Comparison of ENCODE assay signal across 1 cellular context in the genomic region with DNA sequence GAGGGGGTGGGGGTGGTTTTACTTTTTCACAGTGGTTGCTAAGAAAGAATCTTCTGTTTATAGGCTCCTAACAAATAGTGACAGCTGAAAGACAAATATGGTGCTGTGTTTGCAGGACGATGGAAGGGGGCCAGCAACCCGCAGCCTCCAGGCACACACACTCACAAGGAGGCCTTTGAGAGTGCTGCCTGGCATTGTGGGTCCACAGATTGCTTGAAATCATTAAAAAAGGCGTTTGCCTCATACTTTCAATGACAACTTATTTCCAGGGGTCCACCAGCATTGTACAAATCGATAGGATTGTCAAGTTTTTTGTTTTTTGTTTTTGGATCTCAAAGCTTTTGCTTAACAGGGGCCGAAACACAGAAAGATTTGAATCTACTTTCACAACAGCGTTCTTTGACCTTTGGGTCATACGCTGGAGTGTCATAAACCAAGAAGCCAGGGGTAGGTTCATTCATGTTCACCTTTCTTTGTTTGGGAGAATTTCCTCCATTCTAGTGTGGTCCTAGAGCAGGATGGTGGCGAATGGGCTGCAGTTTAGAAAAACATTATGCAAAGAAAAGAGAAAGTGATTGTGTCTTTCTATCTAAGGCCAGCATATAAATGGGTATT.
TF ChIP-seq lines count a peak whose summit lies in the region.

No MANE protein-coding gene starts in this region.

TF ChIP-seq in HepG2, 621 proteins besides CTCF, POLR2A, EP300 and RAD21 (continued from another document and continues in another):
- TF ChIP-seq ONECUT2 (CRISPR knock-in tag; IDR thresholded peaks at IDR 0.05) (no peak), ZNF331 (CRISPR knock-in tag; IDR thresholded peaks at IDR 0.05) (0 out of 2 replicates have a peak, but pooled peaks have one; percentile 3), TEAD2 (CRISPR knock-in tag; IDR thresholded peaks at IDR 0.05) (no peak), RORA (CRISPR knock-in tag; IDR thresholded peaks at IDR 0.05) (no peak), ZSCAN20 (CRISPR knock-in tag; IDR thresholded peaks at IDR 0.05; ENCODE audit: borderline replicate concordance) (no peak), ZKSCAN5 (CRISPR knock-in tag; IDR thresholded peaks at IDR 0.05) (no peak), ZNF264 (CRISPR knock-in tag; IDR thresholded peaks at IDR 0.05) (no peak), RFXANK (CRISPR knock-in tag; IDR thresholded peaks at IDR 0.05) (no peak), ZNF296 (CRISPR knock-in tag; conservative IDR thresholded peaks at IDR 0.05) (no peak), AGO1 (IDR thresholded peaks at IDR 0.05; ENCODE audit: low read depth, low read length, poor library complexity, severe bottlenecking) (no peak), SOX5 (CRISPR knock-in tag; IDR thresholded peaks at IDR 0.05; ENCODE audit: borderline replicate concordance) (peak; percentile 38; the same call in 1 of the 2 replicates), HOXA3 (CRISPR knock-in tag; IDR thresholded peaks at IDR 0.05) (peak; percentile 15; the same call in 1 of the 2 replicates), ZNF460 (CRISPR knock-in tag; IDR thresholded peaks at IDR 0.05; ENCODE audit: borderline replicate concordance) (no peak), ARNT (IDR thresholded peaks at IDR 0.05) (no peak), ZNF567 (CRISPR knock-in tag; IDR thresholded peaks at IDR 0.05; ENCODE audit: borderline replicate concordance) (no peak), MAF1 (CRISPR knock-in tag; IDR thresholded peaks at IDR 0.05; ENCODE audit: borderline replicate concordance) (no peak), NFIB (CRISPR knock-in tag; IDR thresholded peaks at IDR 0.05; ENCODE audit: borderline replicate concordance) (no peak), SMARCC2 (IDR thresholded peaks at IDR 0.05) (no peak), ASH2L (IDR thresholded peaks at IDR 0.05; ENCODE audit: insufficient read length, low read depth, low read length) (peak; percentile 96), ZFP90 (CRISPR knock-in tag; IDR thresholded peaks at IDR 0.05; ENCODE audit: borderline replicate concordance) (peak; percentile 75; the same call in 1 of the 2 replicates), ZNF431 (CRISPR knock-in tag; IDR thresholded peaks at IDR 0.05; ENCODE audit: borderline replicate concordance, low read depth) (no peak), GABPB1 (CRISPR knock-in tag; IDR thresholded peaks at IDR 0.05) (0 out of 2 replicates have a peak, but pooled peaks have one; percentile 13), CBX1 (IDR thresholded peaks at IDR 0.05; ENCODE audit: low read depth) (peak; percentile 64), KAT2B (IDR thresholded peaks at IDR 0.05; ENCODE audit: borderline replicate concordance, low read depth, low read length) (no peak), FOXA3 (CRISPR knock-in tag; IDR thresholded peaks at IDR 0.05) (peak; percentile 61), GATA4 (IDR thresholded peaks at IDR 0.05; ENCODE audit: borderline replicate concordance, low read depth) (no peak), SAP130 (CRISPR knock-in tag; IDR thresholded peaks at IDR 0.05; ENCODE audit: low read depth) (peak; percentile 51), ZNF17 (CRISPR knock-in tag; IDR thresholded peaks at IDR 0.05) (no peak), SMC3 (IDR thresholded peaks at IDR 0.05; ENCODE audit: low read length) (peak; percentile 20; the same call in 1 of the 2 replicates), JDP2 (CRISPR knock-in tag; IDR thresholded peaks at IDR 0.05; ENCODE audit: borderline replicate concordance) (no peak), RELA (CRISPR knock-in tag; IDR thresholded peaks at IDR 0.05) (no peak), EZH2 (conservative IDR thresholded peaks at IDR 0.05; ENCODE audit: low read depth, low read length) (no peak), SMARCE1 (IDR thresholded peaks at IDR 0.05; ENCODE audit: borderline replicate concordance) (no peak), RFX1 (IDR thresholded peaks at IDR 0.05) (no peak), ZNF101 (CRISPR knock-in tag; IDR thresholded peaks at IDR 0.05; ENCODE audit: borderline replicate concordance, low read depth) (no peak), NR3C1 (CRISPR knock-in tag; IDR thresholded peaks at IDR 0.05) (no peak), ZNF274 (CRISPR knock-in tag; IDR thresholded peaks at IDR 0.05) (no peak), ZNF839 (CRISPR knock-in tag; IDR thresholded peaks at IDR 0.05; ENCODE audit: borderline replicate concordance) (no peak), HNF4A (CRISPR knock-in tag; IDR thresholded peaks at IDR 0.05) (peak; percentile 80; the same call in 1 of the 2 replicates), ZNF615 (CRISPR knock-in tag; IDR thresholded peaks at IDR 0.05; ENCODE audit: borderline replicate concordance) (no peak)
- TF ChIP-seq, protein P1, sequence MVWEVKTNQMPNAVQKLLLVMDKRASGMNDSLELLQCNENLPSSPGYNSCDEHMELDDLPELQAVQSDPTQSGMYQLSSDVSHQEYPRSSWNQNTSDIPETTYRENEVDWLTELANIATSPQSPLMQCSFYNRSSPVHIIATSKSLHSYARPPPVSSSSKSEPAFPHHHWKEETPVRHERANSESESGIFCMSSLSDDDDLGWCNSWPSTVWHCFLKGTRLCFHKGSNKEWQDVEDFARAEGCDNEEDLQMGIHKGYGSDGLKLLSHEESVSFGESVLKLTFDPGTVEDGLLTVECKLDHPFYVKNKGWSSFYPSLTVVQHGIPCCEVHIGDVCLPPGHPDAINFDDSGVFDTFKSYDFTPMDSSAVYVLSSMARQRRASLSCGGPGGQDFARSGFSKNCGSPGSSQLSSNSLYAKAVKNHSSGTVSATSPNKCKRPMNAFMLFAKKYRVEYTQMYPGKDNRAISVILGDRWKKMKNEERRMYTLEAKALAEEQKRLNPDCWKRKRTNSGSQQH (CRISPR knock-in tag; IDR thresholded peaks at IDR 0.05; ENCODE audit: low read depth) = no peak
- TF ChIP-seq, protein P2, sequence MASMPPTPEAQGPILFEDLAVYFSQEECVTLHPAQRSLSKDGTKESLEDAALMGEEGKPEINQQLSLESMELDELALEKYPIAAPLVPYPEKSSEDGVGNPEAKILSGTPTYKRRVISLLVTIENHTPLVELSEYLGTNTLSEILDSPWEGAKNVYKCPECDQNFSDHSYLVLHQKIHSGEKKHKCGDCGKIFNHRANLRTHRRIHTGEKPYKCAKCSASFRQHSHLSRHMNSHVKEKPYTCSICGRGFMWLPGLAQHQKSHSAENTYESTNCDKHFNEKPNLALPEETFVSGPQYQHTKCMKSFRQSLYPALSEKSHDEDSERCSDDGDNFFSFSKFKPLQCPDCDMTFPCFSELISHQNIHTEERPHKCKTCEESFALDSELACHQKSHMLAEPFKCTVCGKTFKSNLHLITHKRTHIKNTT (CRISPR knock-in tag; IDR thresholded peaks at IDR 0.05) = no peak
- TF ChIP-seq, protein P3, sequence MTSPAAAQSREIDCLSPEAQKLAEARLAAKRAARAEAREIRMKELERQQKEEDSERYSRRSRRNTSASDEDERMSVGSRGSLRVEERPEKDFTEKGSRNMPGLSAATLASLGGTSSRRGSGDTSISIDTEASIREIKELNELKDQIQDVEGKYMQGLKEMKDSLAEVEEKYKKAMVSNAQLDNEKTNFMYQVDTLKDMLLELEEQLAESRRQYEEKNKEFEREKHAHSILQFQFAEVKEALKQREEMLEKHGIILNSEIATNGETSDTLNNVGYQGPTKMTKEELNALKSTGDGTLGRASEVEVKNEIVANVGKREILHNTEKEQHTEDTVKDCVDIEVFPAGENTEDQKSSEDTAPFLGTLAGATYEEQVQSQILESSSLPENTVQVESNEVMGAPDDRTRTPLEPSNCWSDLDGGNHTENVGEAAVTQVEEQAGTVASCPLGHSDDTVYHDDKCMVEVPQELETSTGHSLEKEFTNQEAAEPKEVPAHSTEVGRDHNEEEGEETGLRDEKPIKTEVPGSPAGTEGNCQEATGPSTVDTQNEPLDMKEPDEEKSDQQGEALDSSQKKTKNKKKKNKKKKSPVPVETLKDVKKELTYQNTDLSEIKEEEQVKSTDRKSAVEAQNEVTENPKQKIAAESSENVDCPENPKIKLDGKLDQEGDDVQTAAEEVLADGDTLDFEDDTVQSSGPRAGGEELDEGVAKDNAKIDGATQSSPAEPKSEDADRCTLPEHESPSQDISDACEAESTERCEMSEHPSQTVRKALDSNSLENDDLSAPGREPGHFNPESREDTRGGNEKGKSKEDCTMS (CRISPR knock-in tag; conservative IDR thresholded peaks at IDR 0.05) = no peak
- TF ChIP-seq, protein P4, sequence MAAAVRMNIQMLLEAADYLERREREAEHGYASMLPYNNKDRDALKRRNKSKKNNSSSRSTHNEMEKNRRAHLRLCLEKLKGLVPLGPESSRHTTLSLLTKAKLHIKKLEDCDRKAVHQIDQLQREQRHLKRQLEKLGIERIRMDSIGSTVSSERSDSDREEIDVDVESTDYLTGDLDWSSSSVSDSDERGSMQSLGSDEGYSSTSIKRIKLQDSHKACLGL (CRISPR knock-in tag; IDR thresholded peaks at IDR 0.05) = no peak
- TF ChIP-seq, protein P5, sequence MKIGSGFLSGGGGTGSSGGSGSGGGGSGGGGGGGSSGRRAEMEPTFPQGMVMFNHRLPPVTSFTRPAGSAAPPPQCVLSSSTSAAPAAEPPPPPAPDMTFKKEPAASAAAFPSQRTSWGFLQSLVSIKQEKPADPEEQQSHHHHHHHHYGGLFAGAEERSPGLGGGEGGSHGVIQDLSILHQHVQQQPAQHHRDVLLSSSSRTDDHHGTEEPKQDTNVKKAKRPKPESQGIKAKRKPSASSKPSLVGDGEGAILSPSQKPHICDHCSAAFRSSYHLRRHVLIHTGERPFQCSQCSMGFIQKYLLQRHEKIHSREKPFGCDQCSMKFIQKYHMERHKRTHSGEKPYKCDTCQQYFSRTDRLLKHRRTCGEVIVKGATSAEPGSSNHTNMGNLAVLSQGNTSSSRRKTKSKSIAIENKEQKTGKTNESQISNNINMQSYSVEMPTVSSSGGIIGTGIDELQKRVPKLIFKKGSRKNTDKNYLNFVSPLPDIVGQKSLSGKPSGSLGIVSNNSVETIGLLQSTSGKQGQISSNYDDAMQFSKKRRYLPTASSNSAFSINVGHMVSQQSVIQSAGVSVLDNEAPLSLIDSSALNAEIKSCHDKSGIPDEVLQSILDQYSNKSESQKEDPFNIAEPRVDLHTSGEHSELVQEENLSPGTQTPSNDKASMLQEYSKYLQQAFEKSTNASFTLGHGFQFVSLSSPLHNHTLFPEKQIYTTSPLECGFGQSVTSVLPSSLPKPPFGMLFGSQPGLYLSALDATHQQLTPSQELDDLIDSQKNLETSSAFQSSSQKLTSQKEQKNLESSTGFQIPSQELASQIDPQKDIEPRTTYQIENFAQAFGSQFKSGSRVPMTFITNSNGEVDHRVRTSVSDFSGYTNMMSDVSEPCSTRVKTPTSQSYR (CRISPR knock-in tag; IDR thresholded peaks at IDR 0.05; ENCODE audit: borderline replicate concordance) = peak; percentile 52; the same call in 1 of the 2 replicates
- TF ChIP-seq, protein P6, sequence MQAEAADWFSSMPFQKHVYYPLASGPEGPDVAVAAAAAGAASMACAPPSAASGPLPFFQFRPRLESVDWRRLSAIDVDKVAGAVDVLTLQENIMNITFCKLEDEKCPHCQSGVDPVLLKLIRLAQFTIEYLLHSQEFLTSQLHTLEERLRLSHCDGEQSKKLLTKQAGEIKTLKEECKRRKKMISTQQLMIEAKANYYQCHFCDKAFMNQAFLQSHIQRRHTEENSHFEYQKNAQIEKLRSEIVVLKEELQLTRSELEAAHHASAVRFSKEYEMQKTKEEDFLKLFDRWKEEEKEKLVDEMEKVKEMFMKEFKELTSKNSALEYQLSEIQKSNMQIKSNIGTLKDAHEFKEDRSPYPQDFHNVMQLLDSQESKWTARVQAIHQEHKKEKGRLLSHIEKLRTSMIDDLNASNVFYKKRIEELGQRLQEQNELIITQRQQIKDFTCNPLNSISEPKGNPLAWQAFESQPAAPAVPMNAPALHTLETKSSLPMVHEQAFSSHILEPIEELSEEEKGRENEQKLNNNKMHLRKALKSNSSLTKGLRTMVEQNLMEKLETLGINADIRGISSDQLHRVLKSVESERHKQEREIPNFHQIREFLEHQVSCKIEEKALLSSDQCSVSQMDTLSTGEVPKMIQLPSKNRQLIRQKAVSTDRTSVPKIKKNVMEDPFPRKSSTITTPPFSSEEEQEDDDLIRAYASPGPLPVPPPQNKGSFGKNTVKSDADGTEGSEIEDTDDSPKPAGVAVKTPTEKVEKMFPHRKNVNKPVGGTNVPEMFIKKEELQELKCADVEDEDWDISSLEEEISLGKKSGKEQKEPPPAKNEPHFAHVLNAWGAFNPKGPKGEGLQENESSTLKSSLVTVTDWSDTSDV (CRISPR knock-in tag; IDR thresholded peaks at IDR 0.05) = no peak
- TF ChIP-seq, protein P7, sequence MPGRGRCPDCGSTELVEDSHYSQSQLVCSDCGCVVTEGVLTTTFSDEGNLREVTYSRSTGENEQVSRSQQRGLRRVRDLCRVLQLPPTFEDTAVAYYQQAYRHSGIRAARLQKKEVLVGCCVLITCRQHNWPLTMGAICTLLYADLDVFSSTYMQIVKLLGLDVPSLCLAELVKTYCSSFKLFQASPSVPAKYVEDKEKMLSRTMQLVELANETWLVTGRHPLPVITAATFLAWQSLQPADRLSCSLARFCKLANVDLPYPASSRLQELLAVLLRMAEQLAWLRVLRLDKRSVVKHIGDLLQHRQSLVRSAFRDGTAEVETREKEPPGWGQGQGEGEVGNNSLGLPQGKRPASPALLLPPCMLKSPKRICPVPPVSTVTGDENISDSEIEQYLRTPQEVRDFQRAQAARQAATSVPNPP (CRISPR knock-in tag; IDR thresholded peaks at IDR 0.05) = no peak
- TF ChIP-seq, protein P8, sequence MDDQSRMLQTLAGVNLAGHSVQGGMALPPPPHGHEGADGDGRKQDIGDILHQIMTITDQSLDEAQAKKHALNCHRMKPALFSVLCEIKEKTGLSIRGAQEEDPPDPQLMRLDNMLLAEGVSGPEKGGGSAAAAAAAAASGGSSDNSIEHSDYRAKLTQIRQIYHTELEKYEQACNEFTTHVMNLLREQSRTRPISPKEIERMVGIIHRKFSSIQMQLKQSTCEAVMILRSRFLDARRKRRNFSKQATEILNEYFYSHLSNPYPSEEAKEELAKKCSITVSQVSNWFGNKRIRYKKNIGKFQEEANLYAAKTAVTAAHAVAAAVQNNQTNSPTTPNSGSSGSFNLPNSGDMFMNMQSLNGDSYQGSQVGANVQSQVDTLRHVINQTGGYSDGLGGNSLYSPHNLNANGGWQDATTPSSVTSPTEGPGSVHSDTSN (CRISPR knock-in tag; IDR thresholded peaks at IDR 0.05; ENCODE audit: borderline replicate concordance) = no peak
- TF ChIP-seq, protein P9, sequence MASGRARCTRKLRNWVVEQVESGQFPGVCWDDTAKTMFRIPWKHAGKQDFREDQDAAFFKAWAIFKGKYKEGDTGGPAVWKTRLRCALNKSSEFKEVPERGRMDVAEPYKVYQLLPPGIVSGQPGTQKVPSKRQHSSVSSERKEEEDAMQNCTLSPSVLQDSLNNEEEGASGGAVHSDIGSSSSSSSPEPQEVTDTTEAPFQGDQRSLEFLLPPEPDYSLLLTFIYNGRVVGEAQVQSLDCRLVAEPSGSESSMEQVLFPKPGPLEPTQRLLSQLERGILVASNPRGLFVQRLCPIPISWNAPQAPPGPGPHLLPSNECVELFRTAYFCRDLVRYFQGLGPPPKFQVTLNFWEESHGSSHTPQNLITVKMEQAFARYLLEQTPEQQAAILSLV (CRISPR knock-in tag; IDR thresholded peaks at IDR 0.05; ENCODE audit: borderline replicate concordance) = no peak
- TF ChIP-seq, protein P10, sequence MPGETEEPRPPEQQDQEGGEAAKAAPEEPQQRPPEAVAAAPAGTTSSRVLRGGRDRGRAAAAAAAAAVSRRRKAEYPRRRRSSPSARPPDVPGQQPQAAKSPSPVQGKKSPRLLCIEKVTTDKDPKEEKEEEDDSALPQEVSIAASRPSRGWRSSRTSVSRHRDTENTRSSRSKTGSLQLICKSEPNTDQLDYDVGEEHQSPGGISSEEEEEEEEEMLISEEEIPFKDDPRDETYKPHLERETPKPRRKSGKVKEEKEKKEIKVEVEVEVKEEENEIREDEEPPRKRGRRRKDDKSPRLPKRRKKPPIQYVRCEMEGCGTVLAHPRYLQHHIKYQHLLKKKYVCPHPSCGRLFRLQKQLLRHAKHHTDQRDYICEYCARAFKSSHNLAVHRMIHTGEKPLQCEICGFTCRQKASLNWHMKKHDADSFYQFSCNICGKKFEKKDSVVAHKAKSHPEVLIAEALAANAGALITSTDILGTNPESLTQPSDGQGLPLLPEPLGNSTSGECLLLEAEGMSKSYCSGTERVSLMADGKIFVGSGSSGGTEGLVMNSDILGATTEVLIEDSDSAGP (CRISPR knock-in tag; IDR thresholded peaks at IDR 0.05; ENCODE audit: borderline replicate concordance) = no peak
